ENCODE assay signal across 1 cellular context in genomic region chr10:69377191-69377590, GRCh38.
TF ChIP-seq lines count a peak whose summit lies in the region.

No MANE protein-coding gene starts in this region.

TF ChIP-seq in GM23338, 12 proteins besides CTCF, POLR2A, EP300 and RAD21 (continued from another document):
- TF ChIP-seq REST (IDR thresholded peaks at IDR 0.05; ENCODE audit: unreplicated experiment) = no peak
- TF ChIP-seq ZNF462 (CRISPR knock-in tag; IDR thresholded peaks at IDR 0.05) = no peak
- TF ChIP-seq ZNF331 (CRISPR knock-in tag; IDR thresholded peaks at IDR 0.05; ENCODE audit: low read depth) = no peak
TF ChIP-seq in GM23338: peak in this region for 0.
